22 cellular contexts compared by ENCODE assay signal in the genomic region with DNA sequence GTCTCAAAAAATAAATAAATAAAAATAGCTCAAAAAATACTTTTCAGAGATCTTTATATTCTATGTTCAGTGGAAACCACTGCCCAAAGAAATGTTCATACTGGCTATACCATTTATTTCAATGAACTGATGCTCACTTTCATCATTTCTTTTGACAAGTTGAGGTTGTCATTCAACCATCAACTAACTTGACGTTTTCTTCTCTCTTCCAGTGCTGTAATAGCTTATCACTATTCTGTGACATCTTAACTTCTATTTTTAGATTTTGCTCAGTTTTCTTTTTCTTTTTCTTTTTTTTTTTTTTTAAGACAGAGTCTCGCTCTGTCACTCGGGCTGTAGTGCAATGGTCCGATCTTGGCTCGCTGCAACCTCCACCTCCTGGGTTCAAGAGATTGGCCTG. TPM values are rescaled to one million over a fixed set of nuclear protein-coding genes. Genes with fewer than 3 reads are reported as not detected.
"Had no signal": no experiment of that assay in that cellular context is flagged by ENCODE, and none has a peak within 500 bp of the region (broad histone marks: within the 10 kb centered on the region; RNA-seq: fewer than 3 reads in every experiment).

No MANE protein-coding gene starts in this region.

- H3K9me3 ChIP-seq: suprapubic skin, testis, thoracic aorta, thyroid gland, tibial artery, tibial nerve, transverse colon, upper lobe of left lung, upper lobe of right lung, uterus, vagina had no signal

- H3K4me3 ChIP-seq: stomach, suprapubic skin, testis, thoracic aorta, thyroid gland, tibial artery, tibial nerve, transverse colon, upper lobe of left lung, upper lobe of right lung, uterus, vagina had no signal

- H3K27ac ChIP-seq: stomach, suprapubic skin, testis, thoracic aorta, thyroid gland, tibial artery, tibial nerve, transverse colon, upper lobe of left lung, upper lobe of right lung, uterus, vagina had no signal

- H3K36me3 ChIP-seq: stomach, suprapubic skin, thoracic aorta, thyroid gland, tibial artery, tibial nerve, transverse colon, upper lobe of left lung, upper lobe of right lung, uterus, vagina had no signal

- H3K27me3 ChIP-seq: stomach, suprapubic skin, testis, thyroid gland, tibial artery, tibial nerve, transverse colon, upper lobe of left lung, upper lobe of right lung, uterus, vagina had no signal

- ATAC-seq: stimulated activated effector memory CD8-positive, alpha-beta T cell treated with anti-CD3 and anti-CD28 coated beads, Interleukin-12 subunit alpha, Interleukin-12 subunit beta, amount 100 ng/mL, for 72 hours; stimulated activated memory B cell treated with anti-CD40 and anti-IgM and Interleukin-4, amounts not matched to agents 10 μg/mL and 1 μg/mL and 100 μg/mL, for 72 hours; stimulated activated naive B cell treated with anti-CD40 and anti-IgM and Interleukin-4, amounts not matched to agents 10 μg/mL and 1 μg/mL and 100 μg/mL, for 72 hours; stimulated activated naive CD8-positive, alpha-beta T cell treated with anti-CD3 and anti-CD28 coated beads, Interleukin-15, amount 100 ng/mL, for 72 hours; stimulated activated naive CD8-positive, alpha-beta T cell treated with anti-CD3 and anti-CD28 coated beads, Interleukin-15, Interleukin-2, amounts not matched to agents 100 U/mL and 50 U/mL, for 24 hours; upper lobe of right lung had no signal

RNA-seq across cellular contexts. Expression of gene OR2A14, which starts 51.6 kb away (rescaled TPM):
- total RNA-seq: stomach, subcutaneous adipose tissue, suprapubic skin, temporal lobe, testis, thoracic aorta, thyroid gland, tibial nerve, transverse colon, upper lobe of left lung, upper lobe of right lung, ureter, urinary bladder, uterus, vagina had no signal
- polyA plus RNA-seq: stomach, thymus, urinary bladder had no signal
